14 cellular contexts compared by ENCODE assay signal in the genomic region with DNA sequence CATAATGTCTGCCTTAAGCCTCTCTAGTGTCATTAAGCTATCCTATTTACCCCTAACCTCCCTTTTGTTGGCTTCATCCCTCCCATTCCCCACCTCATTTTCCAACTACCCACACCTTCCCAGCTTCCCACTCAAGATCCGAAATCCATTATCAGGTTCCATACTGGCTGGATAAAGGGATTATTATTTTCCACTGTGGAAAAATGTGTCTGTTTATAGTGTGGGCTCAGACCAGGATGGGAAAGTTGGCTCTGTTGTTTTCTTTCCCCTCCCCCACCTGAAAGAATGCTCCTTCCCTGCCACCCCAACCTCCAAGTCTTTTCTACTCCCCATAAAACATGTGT. TPM values are rescaled to one million over a fixed set of nuclear protein-coding genes. Genes with fewer than 3 reads are reported as not detected.
DNase-seq lines count a peak whose midpoint lies in the region; ATAC-seq and TF ChIP-seq lines count a peak whose summit lies in the region.
"Had no signal": no experiment of that assay in that cellular context is flagged by ENCODE, and none has a peak within 500 bp of the region (broad histone marks: within the 10 kb centered on the region; RNA-seq: fewer than 3 reads in every experiment).

No MANE protein-coding gene starts in this region.

- no peak overlapping the region for H4K91ac ChIP-seq in IMR-90 (ENCODE audit: insufficient read depth, low read depth, low read length)

- H3K36me3 ChIP-seq in IMR-90 (ENCODE audit: control insufficient read depth, insufficient read depth, low read length) (peaks cover 16% of the 10 kb centered on the region), endodermal cell (ENCODE audit: control insufficient read depth, insufficient read depth, low read length) (peaks cover 6% of the 10 kb centered on the region), neutrophil (peaks cover 46% of the 10 kb centered on the region), tibial artery (peaks cover 4 to 10% (median 9%) of the 10 kb centered on the region in 3 donors)

- H2BK5ac ChIP-seq in IMR-90 (ENCODE audit: low read depth, low read length, poor library complexity, severe bottlenecking) = no peak overlapping the region

- peaks cover 50 to 82% of the 10 kb centered on the region in 2 experiments for H3K79me1 ChIP-seq in IMR-90 (ENCODE audit: low read depth in 1 of 2, low read length in 2 of 2)

- H3K9me1 ChIP-seq in IMR-90 (ENCODE audit: insufficient read depth, low read length) = peaks cover 52% of the 10 kb centered on the region

- H4K5ac ChIP-seq in IMR-90 (ENCODE audit: low read depth, low read length) = no peak overlapping the region

- H2BK120ac ChIP-seq in IMR-90 (ENCODE audit: low read depth, low read length) = no peak overlapping the region; the same call in 1 of the 2 replicates

- H2AFZ ChIP-seq in IMR-90 (replicated peaks; ENCODE audit: low read length, poor library complexity) = no peak overlapping the region

- dilution Hi-C loops in IMR-90 (cut with HindIII; ENCODE audit: low sequenced_read_pairs, unreplicated experiment) = no loop called here

- CTCF ChIA-PET in CD4-positive, alpha-beta T cell (lab: Charles Lee) = no interaction called here
- CTCF ChIA-PET in IMR-90 (lab: Yijun Ruan, JAX) = no interaction called here

- H3K27ac ChIP-seq in CD4-positive, alpha-beta T cell (ENCODE audit: low read depth, low read length) = no peak overlapping the region
- H3K27ac ChIP-seq in IMR-90 (ENCODE audit: insufficient read depth, low read length) (no peak overlapping the region), endodermal cell (ENCODE audit: low read depth, low read length) (no peak overlapping the region), neutrophil (peak overlapping the region; percentile 32), tibial artery (peak overlapping the region in 1 of 2 donors; percentile 13)
- H3K27ac ChIP-seq: BLaER1, brain microvascular endothelial cell had no signal

- no peak for DNase-seq in CD4-positive, alpha-beta T cell
- DNase-seq in IMR-90 (no peak), endodermal cell (no peak), NOMO-1 treated with dmso at 0.1 percent for 144 hours (lab: John Stamatoyannopoulos, UW; ENCODE audit: unreplicated experiment) (no peak), tibial artery (no peak), NCI-H748 (lab: John Stamatoyannopoulos, UW; ENCODE audit: unreplicated experiment) (no peak)
- DNase-seq: activated CD4-positive, alpha-beta T cell treated with anti-CD3 and anti-CD28 coated beads, Interleukin-2, amount 50 U/mL, for 1 hour; activated effector memory CD4-positive, alpha-beta T cell treated with anti-CD3 and anti-CD28 coated beads, Interleukin-2, amount 50 U/mL, for 16 hours; brain microvascular endothelial cell; NCI-H1436; SHP77; stimulated activated CD4-positive, alpha-beta T cell treated with anti-CD3 and anti-CD28 coated beads, Interleukin-12 subunit alpha, Interleukin-12 subunit beta, amount 100 ng/mL, for 4 hours had no signal

- peak overlapping the region; percentile 30; the same call in 1 of the 2 replicates for H2BK20ac ChIP-seq in IMR-90 (ENCODE audit: low read depth, low read length)

- no peaks in the 10 kb centered on the region for H3K9me3 ChIP-seq in CD4-positive, alpha-beta T cell (ENCODE audit: control insufficient read depth, low read length)
- H3K9me3 ChIP-seq in IMR-90 (ENCODE audit: control insufficient read depth, insufficient read depth, low read length) = no peaks in the 10 kb centered on the region
- no peaks in the 10 kb centered on the region for H3K9me3 ChIP-seq in endodermal cell (ENCODE audit: control insufficient read depth, low read length)
- H3K9me3 ChIP-seq in neutrophil = no peaks in the 10 kb centered on the region
- H3K9me3 ChIP-seq in tibial artery = no peaks in the 10 kb centered on the region
- H3K9me3 ChIP-seq: BLaER1 had no signal

- peak overlapping the region; percentile 55; the same call in 1 of the 2 replicates for H3K4ac ChIP-seq in IMR-90 (ENCODE audit: low read depth, low read length)

- ATAC-seq in CD4-positive, alpha-beta T cell (ENCODE audit: poor library complexity) = no peak
- ATAC-seq in IMR-90 (ENCODE audit: low read depth) = no peak

- H4K20me1 ChIP-seq in IMR-90 (ENCODE audit: insufficient read depth, low read length) = peaks cover 22% of the 10 kb centered on the region; the same call in 1 of the 2 replicates

- in situ Hi-C loops in IMR-90 (cut with MboI; ENCODE audit: low sequenced_read_pairs) = no loop called here

- H3K4me1 ChIP-seq in IMR-90 (ENCODE audit: control insufficient read depth, insufficient read depth, low read length) (peaks cover 39% of the 10 kb centered on the region), endodermal cell (ENCODE audit: control insufficient read depth, insufficient read depth, low read length) (peaks cover 18% of the 10 kb centered on the region), neutrophil (ENCODE audit: control insufficient read depth in 1 of 2, insufficient read depth in 1 of 2, low read depth in 1 of 2, low read length in 1 of 2) (peaks cover 46 to 69% of the 10 kb centered on the region in 2 experiments), tibial artery (peaks cover 0 to 91% (median 72%) of the 10 kb centered on the region in 4 donors)

- H3K4me1 Mint-ChIP-seq in CD4-positive, alpha-beta T cell (ENCODE audit: low read depth) = peaks cover 95% of the 10 kb centered on the region
- H3K4me1 Mint-ChIP-seq in endodermal cell = peaks cover 57% of the 10 kb centered on the region

- H3K9me3 Mint-ChIP-seq in CD4-positive, alpha-beta T cell = no peaks in the 10 kb centered on the region
- H3K9me3 Mint-ChIP-seq in endodermal cell = no peaks in the 10 kb centered on the region

- H3K27me3 Mint-ChIP-seq in CD4-positive, alpha-beta T cell = no peaks in the 10 kb centered on the region
- no peaks in the 10 kb centered on the region for H3K27me3 Mint-ChIP-seq in endodermal cell (ENCODE audit: insufficient read depth)

- H3K18ac ChIP-seq in IMR-90 (ENCODE audit: low read depth, low read length) = no peak overlapping the region

- H3K4me3 ChIP-seq in IMR-90 (ENCODE audit: insufficient read depth, low read depth, low read length) (no peak overlapping the region), endodermal cell (ENCODE audit: low read length) (no peak overlapping the region), neutrophil (ENCODE audit: low read depth in 1 of 2, low read length in 1 of 2) (no peak overlapping the region), tibial artery (no peak overlapping the region)
- H3K4me3 ChIP-seq: BLaER1 had no signal

- H2AK9ac ChIP-seq in IMR-90 (replicated peaks; ENCODE audit: low read depth, low read length, poor library complexity) = no peak overlapping the region

- H3K27ac Mint-ChIP-seq in CD4-positive, alpha-beta T cell = peak overlapping the region; percentile 52
- peak overlapping the region; percentile 32 for H3K27ac Mint-ChIP-seq in endodermal cell

- TF ChIP-seq RAD21 in IMR-90 (IDR thresholded peaks at IDR 0.05; ENCODE audit: low read length) = no peak

- peak overlapping the region in 1 of 2 experiments; percentile 8; a peak in 2 of 4 replicates for H4K8ac ChIP-seq in IMR-90 (ENCODE audit: low read depth in 2 of 2, low read length in 2 of 2)

- H3K36me3 Mint-ChIP-seq in CD4-positive, alpha-beta T cell (ENCODE audit: low read depth) = peaks cover 72% of the 10 kb centered on the region
- no peaks in the 10 kb centered on the region for H3K36me3 Mint-ChIP-seq in endodermal cell (ENCODE audit: low read depth)

- H3K4me3 Mint-ChIP-seq in CD4-positive, alpha-beta T cell = no peak overlapping the region
- H3K4me3 Mint-ChIP-seq in endodermal cell = no peak overlapping the region

- H3K9ac ChIP-seq in IMR-90 (ENCODE audit: low read depth, low read length) (no peak overlapping the region), endodermal cell (ENCODE audit: extremely low read depth, low read length, poor library complexity, severe bottlenecking) (no peak overlapping the region)
- H3K9ac ChIP-seq: BLaER1 had no signal

- BruUV-seq in IMR-90 (replicated peaks; lab: Mats Ljungman, UMichigan) = no TSS peak

- H3K4me2 ChIP-seq in IMR-90 (ENCODE audit: low read depth, low read length) = no peak overlapping the region
- H3K4me2 ChIP-seq: BLaER1 had no signal

- TF ChIP-seq POLR2A in IMR-90 (IDR thresholded peaks at IDR 0.05; ENCODE audit: low read depth, low read length) = no peak

- peak overlapping the region; percentile 63 for H3K14ac ChIP-seq in IMR-90 (replicated peaks; ENCODE audit: low read depth, low read length)

- TF ChIP-seq CTCF in CD4-positive, alpha-beta T cell (IDR thresholded peaks at IDR 0.05) = no peak
- TF ChIP-seq CTCF in IMR-90 (conservative IDR thresholded peaks at IDR 0.05; ENCODE audit: low read depth, low read length) (no peak), endodermal cell (conservative IDR thresholded peaks at IDR 0.05) (no peak), neutrophil (IDR thresholded peaks at IDR 0.05) (no peak), tibial artery (IDR thresholded peaks at IDR 0.05) (no peak)

- no peaks in the 10 kb centered on the region for H3K27me3 ChIP-seq in CD4-positive, alpha-beta T cell (ENCODE audit: control insufficient read depth, insufficient read depth, low read length)
- H3K27me3 ChIP-seq in IMR-90 (ENCODE audit: control insufficient read depth, insufficient read depth, low read length) (no peaks in the 10 kb centered on the region), endodermal cell (ENCODE audit: control insufficient read depth, insufficient read depth, low read length, poor library complexity, severe bottlenecking) (no peaks in the 10 kb centered on the region), neutrophil (no peaks in the 10 kb centered on the region), tibial artery (no peaks in the 10 kb centered on the region)
- H3K27me3 ChIP-seq: BLaER1, brain microvascular endothelial cell had no signal

- 100% methylated on average over 1 of the region's 1 CpG; no CpG with 5 or more reads in 1 of the 2 experiments for WGBS in IMR-90 (ENCODE audit: extremely low coverage in 2 of 2, insufficient read length in 1 of 2), 2 experiments
- whole genome bisulfite sequencing in endodermal cell (ENCODE audit: insufficient coverage in 1 of 2, insufficient read length in 1 of 2), 2 experiments = 100% methylated on average over 1 of the region's 1 CpG; no CpG with 5 or more reads in 1 of the 2 experiments

- no peak overlapping the region for H3K56ac ChIP-seq in IMR-90 (ENCODE audit: extremely low read depth, insufficient read depth, low read length)

- no peak overlapping the region for H2BK15ac ChIP-seq in IMR-90 (ENCODE audit: low read depth, low read length)

- intact Hi-C loops in CD4-positive, alpha-beta T cell (cut with DNase I, micrococcal nuclease) = loop anchor here in 1 of 2 experiments (10.0 kb wide), 1 partner anchor 46 kb away; a partner anchor contains a TSS
- intact Hi-C loops in IMR-90 (cut with micrococcal nuclease) = no loop called here
- intact Hi-C loops in tibial artery (cut with DNase I; ENCODE audit: low total_unique reads) = loop anchor here (10.0 kb wide), 1 partner anchor 46 kb away; a partner anchor contains a TSS

- no peak overlapping the region for H3K23ac ChIP-seq in IMR-90 (ENCODE audit: low read depth, low read length)

- peak overlapping the region; percentile 10; the same call in 1 of the 2 replicates for H2AK5ac ChIP-seq in IMR-90 (ENCODE audit: low read depth, low read length)

- POLR2A ChIA-PET in CD4-positive, alpha-beta T cell (lab: Charles Lee) = no interaction called here
- POLR2A ChIA-PET in IMR-90 (lab: Charles Lee; ENCODE audit: unreplicated experiment) = no interaction called here

RNA-seq across cellular contexts. Expression of a gene that starts 49.8 kb away (rescaled TPM):
- total RNA-seq in CD4-positive, alpha-beta T cell = 10 to 100 TPM; 93.7 to 95.1 TPM
- total RNA-seq in IMR-90 (2012; rRNA removed) = 2.3 and 2.5 TPM in 2 replicates
- polyA plus RNA-seq in IMR-90 (2012; rRNA removed) = 10.1 and 10.4 TPM in 2 replicates
- 5.9 and 7.7 TPM in 2 replicates for polyA plus RNA-seq in IMR-90 (2012; cell fraction: cytosol; rRNA removed)
- polyA plus RNA-seq in IMR-90 (2012; cell fraction: nucleus; rRNA removed; ENCODE audit: low replicate concordance) = 21.8 and 29.0 TPM in 2 replicates
- total RNA-seq in endodermal cell = 1 to 10 TPM; 5.7 to 5.9 TPM
- polyA plus RNA-seq in endodermal cell (2013, experiment 1 of 2) = 10.2 TPM
- 8.1 TPM for polyA plus RNA-seq in endodermal cell (2013, experiment 2 of 2)

Comparison
In these comparisons a context has a peak if more than half of its experiments do, and no peak if none do; other contexts are left out.
1. RNA of a gene that starts 49.8 kb away (total RNA-seq): 93.7 to 95.1 TPM in CD4-positive, alpha-beta T cell; 5.7 to 5.9 TPM in endodermal cell and 2.3 to 2.5 TPM in IMR-90; every median in the first group is over 10 times any median in the second.